ENCODE assay signal across 8 cellular contexts in the genomic region with DNA sequence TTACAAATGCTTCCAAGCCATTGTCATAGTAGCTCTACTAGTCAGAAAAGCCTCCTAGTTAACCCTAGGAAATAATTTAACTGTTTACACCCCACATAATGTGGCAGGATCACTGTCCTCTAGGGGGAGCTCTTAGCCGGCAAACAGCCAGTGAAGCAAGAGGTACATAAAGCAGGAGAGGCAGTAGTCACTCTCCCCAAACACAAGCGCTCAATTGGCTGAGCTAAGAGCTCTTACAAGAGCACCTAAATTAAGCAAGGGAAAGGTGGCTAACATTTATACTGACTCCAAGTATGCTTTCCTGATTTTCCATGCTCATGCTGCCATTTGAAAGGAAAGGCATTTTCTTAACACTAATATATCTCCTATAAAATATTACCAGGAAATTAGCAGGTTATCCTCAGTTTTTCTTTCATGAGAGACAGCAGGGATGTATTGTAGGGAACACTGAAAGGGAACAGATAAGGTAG. TPM values are rescaled to one million over a fixed set of nuclear protein-coding genes. Genes with fewer than 3 reads are reported as not detected.
DNase-seq lines count a peak whose midpoint lies in the region; ATAC-seq and TF ChIP-seq lines count a peak whose summit lies in the region.

No MANE protein-coding gene starts in this region.

- TF ChIP-seq CTCF in astrocyte of the spinal cord (IDR thresholded peaks at IDR 0.05; ENCODE audit: low read depth, low read length) (peak; percentile 70), kidney epithelial cell (IDR thresholded peaks at IDR 0.05; ENCODE audit: insufficient read depth, low read length, poor library complexity, severe bottlenecking) (peak; percentile 68)

- no peaks in the 10 kb centered on the region for H3K9me3 Mint-ChIP-seq in T-helper 2 cell treated with Interferon-gamma antibody and Interleukin-4, amounts not matched to agents 5 μg/mL and 100 μg/mL, for 36 hours

- ATAC-seq in HG02973 (IDR thresholded peaks at IDR 0.05; ENCODE audit: unreplicated experiment) = peak; percentile 80

- H3K4me3 Mint-ChIP-seq in T-helper 2 cell treated with Interferon-gamma antibody and Interleukin-4, amounts not matched to agents 5 μg/mL and 100 μg/mL, for 36 hours = no peak overlapping the region

- no peaks in the 10 kb centered on the region for H3K36me3 Mint-ChIP-seq in T-helper 2 cell treated with Interferon-gamma antibody and Interleukin-4, amounts not matched to agents 5 μg/mL and 100 μg/mL, for 36 hours (ENCODE audit: low read depth)

- H3K27me3 Mint-ChIP-seq in T-helper 2 cell treated with Interferon-gamma antibody and Interleukin-4, amounts not matched to agents 5 μg/mL and 100 μg/mL, for 36 hours (ENCODE audit: low read depth) = no peaks in the 10 kb centered on the region

- H3K4me1 Mint-ChIP-seq in T-helper 2 cell treated with Interferon-gamma antibody and Interleukin-4, amounts not matched to agents 5 μg/mL and 100 μg/mL, for 36 hours (ENCODE audit: low read depth) = peaks cover 13% of the 10 kb centered on the region

- DNase-seq in NK-92 treated with Interleukin-12 subunit alpha and Interleukin-12 subunit beta, amount 100 ng/mL, for 24 hours (lab: John Stamatoyannopoulos, UW) = peak; percentile 34
- DNase-seq in NK-92 (lab: John Stamatoyannopoulos, UW; ENCODE audit: unreplicated experiment) (no peak), NCI-H2029 treated with DMSO at 0.1 percent for 48 hours (lab: John Stamatoyannopoulos, UW) (peak; percentile 70), astrocyte of the spinal cord (ENCODE audit: low read depth, low spot score) (peak; percentile 74), kidney epithelial cell (ENCODE audit: low read depth) (no peak)
- DNase-seq in T-helper 2 cell treated with Interferon-gamma antibody and Interleukin-4, amounts not matched to agents 5 μg/mL and 100 μg/mL, for 36 hours (ENCODE audit: low spot score) = peak; percentile 66
- peak; percentile 27 for DNase-seq in stimulated activated CD8-positive, alpha-beta memory T cell treated with anti-CD3 and anti-CD28 coated beads, Interleukin-7, amount 100 ng/mL, for 24 hours (ENCODE audit: low read depth)

- H3K27ac Mint-ChIP-seq in T-helper 2 cell treated with Interferon-gamma antibody and Interleukin-4, amounts not matched to agents 5 μg/mL and 100 μg/mL, for 36 hours = no peak overlapping the region

- in situ Hi-C loops in astrocyte of the spinal cord (cut with HindIII; ENCODE audit: low sequenced_read_pairs) = no loop called here

- no peaks in the 10 kb centered on the region for H3K27me3 ChIP-seq in kidney epithelial cell (ENCODE audit: control insufficient read depth, insufficient read depth, low read length)

- H3K4me3 ChIP-seq in astrocyte of the spinal cord (ENCODE audit: low read depth, low read length) (no peak overlapping the region), kidney epithelial cell (ENCODE audit: low read depth, low read length) (no peak overlapping the region)

- H3K36me3 ChIP-seq in kidney epithelial cell (ENCODE audit: control insufficient read depth, insufficient read depth, low read length) = no peaks in the 10 kb centered on the region

RNA-seq across cellular contexts. Expression of gene NCEH1, which starts 37.6 kb away (rescaled TPM):
- 14.9 and 22.4 TPM in 2 replicates for total RNA-seq in kidney epithelial cell

Comparison
In these comparisons a context has a peak if more than half of its experiments do, and no peak if none do; other contexts are left out.
1. DNase-seq: peak in NK-92 treated with Interleukin-12 subunit alpha and Interleukin-12 subunit beta, amount 100 ng/mL, for 24 hours (single experiment), NCI-H2029 treated with DMSO at 0.1 percent for 48 hours (single experiment), T-helper 2 cell treated with Interferon-gamma antibody and Interleukin-4, amounts not matched to agents 5 μg/mL and 100 μg/mL, for 36 hours (single experiment), astrocyte of the spinal cord (single experiment) and stimulated activated CD8-positive, alpha-beta memory T cell treated with anti-CD3 and anti-CD28 coated beads, Interleukin-7, amount 100 ng/mL, for 24 hours (single experiment); none in NK-92 (single experiment) and kidney epithelial cell (single experiment).